8 cellular contexts compared by ENCODE assay signal in genomic region chr4:78551420-78552351, GRCh38. TPM values are rescaled to one million over a fixed set of nuclear protein-coding genes. Genes with fewer than 3 reads are reported as not detected.
DNase-seq lines count a peak whose midpoint lies in the region; ATAC-seq and TF ChIP-seq lines count a peak whose summit lies in the region.

A gene with protein sequence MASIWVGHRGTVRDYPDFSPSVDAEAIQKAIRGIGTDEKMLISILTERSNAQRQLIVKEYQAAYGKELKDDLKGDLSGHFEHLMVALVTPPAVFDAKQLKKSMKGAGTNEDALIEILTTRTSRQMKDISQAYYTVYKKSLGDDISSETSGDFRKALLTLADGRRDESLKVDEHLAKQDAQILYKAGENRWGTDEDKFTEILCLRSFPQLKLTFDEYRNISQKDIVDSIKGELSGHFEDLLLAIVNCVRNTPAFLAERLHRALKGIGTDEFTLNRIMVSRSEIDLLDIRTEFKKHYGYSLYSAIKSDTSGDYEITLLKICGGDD (plus strand): TSS chr4:78551770. CDS start chr4:78554474, 2,704 bp downstream.

- ATAC-seq in effector memory CD8-positive, alpha-beta T cell (replicated peaks): no peak
- ATAC-seq in memory B cell (ENCODE audit: low read depth) (peak; percentile 72), GM18520 (IDR thresholded peaks at IDR 0.05; ENCODE audit: unreplicated experiment) (no peak), HG02610 (IDR thresholded peaks at IDR 0.05; ENCODE audit: unreplicated experiment) (no peak)

- POLR2A ChIA-PET in HEK293 (lab: Yijun Ruan, JAX): interaction anchor here (0.6 to 1.2 kb wide), 3 partner anchors 10 to 18 kb away, joined by 3 to 6 read pairs (median 3); no protein-coding TSS in a partner anchor

- peaks cover 35 to 43% of the 10 kb centered on the region in 2 donors for H3K27me3 Mint-ChIP-seq in effector memory CD8-positive, alpha-beta T cell
- H3K27me3 Mint-ChIP-seq in memory B cell: peaks cover 11% of the 10 kb centered on the region

- no peaks in the 10 kb centered on the region for H3K9me3 Mint-ChIP-seq in effector memory CD8-positive, alpha-beta T cell
- H3K9me3 Mint-ChIP-seq in memory B cell: no peaks in the 10 kb centered on the region

- CTCF ChIA-PET in HEK293 (lab: Yijun Ruan, JAX): no interaction called here

- H3K27ac ChIP-seq in HEK293 (ENCODE audit: extremely low read depth, low read depth, low read length) (peak within 1 kb of the TSS; percentile 74), SJCRH30 (no peak within 1 kb of the TSS), testis (no peak within 1 kb of the TSS)

- no peaks in the 10 kb centered on the region for H3K36me3 Mint-ChIP-seq in effector memory CD8-positive, alpha-beta T cell (ENCODE audit: insufficient read depth)
- no peaks in the 10 kb centered on the region for H3K36me3 Mint-ChIP-seq in memory B cell

- H3K27me3 ChIP-seq in SJCRH30: no peaks in the 10 kb centered on the region
- H3K27me3 ChIP-seq in testis: no peaks in the 10 kb centered on the region

- TF ChIP-seq POLR2A in testis (IDR thresholded peaks at IDR 0.05): no peak

- TF ChIP-seq CTCF in HEK293 (tag by site-specific recombination; IDR thresholded peaks at IDR 0.05): 0 out of 2 replicates have a peak, but pooled peaks have one; percentile 8
- no peak for TF ChIP-seq CTCF in testis (IDR thresholded peaks at IDR 0.05)

- H3K4me1 ChIP-seq in HEK293 (ENCODE audit: control insufficient read depth, insufficient read depth, low read length) (no peaks in the 10 kb centered on the region), SJCRH30 (peaks cover 11% of the 10 kb centered on the region; the same call in 1 of the 2 replicates), testis (no peaks in the 10 kb centered on the region)

- DNase-seq in D341Med (ENCODE audit: low spot score): peak; percentile 31
- DNase-seq in SJCRH30: peak; percentile 19 to 43
- DNase-seq in effector memory CD8-positive, alpha-beta T cell: no peak
- DNase-seq in memory B cell (ENCODE audit: low spot score in 2 of 2): peak; percentile 14 to 35
- DNase-seq in testis: no peak

- no peak within 1 kb of the TSS for H3K27ac Mint-ChIP-seq in effector memory CD8-positive, alpha-beta T cell
- no peak within 1 kb of the TSS for H3K27ac Mint-ChIP-seq in memory B cell

- H3K4me1 Mint-ChIP-seq in effector memory CD8-positive, alpha-beta T cell (ENCODE audit: low read depth in 2 of 2): peaks cover 4% of the 10 kb centered on the region in 2 donors
- H3K4me1 Mint-ChIP-seq in memory B cell: peaks cover 9% of the 10 kb centered on the region

- intact Hi-C loops in testis (cut with DNase I; ENCODE audit: low total_unique reads): no loop called here

- no peaks in the 10 kb centered on the region for H3K36me3 ChIP-seq in HEK293 (ENCODE audit: control insufficient read depth in 2 of 2, insufficient read depth in 1 of 2, low read length in 2 of 2)
- H3K36me3 ChIP-seq in SJCRH30: no peaks in the 10 kb centered on the region; the same call in 1 of the 2 replicates
- H3K36me3 ChIP-seq in testis (ENCODE audit: low read depth, missing control alignments): no peaks in the 10 kb centered on the region

- WGBS in testis, 2 donors: 10 to 15% methylated on average over 40 to 65 of the region's 65 CpGs

- H3K9me3 ChIP-seq in HEK293 (ENCODE audit: control insufficient read depth, insufficient read depth, low read depth, low read length): no peaks in the 10 kb centered on the region
- no peaks in the 10 kb centered on the region for H3K9me3 ChIP-seq in SJCRH30 (replicated peaks)
- H3K9me3 ChIP-seq in testis: no peaks in the 10 kb centered on the region

- peak within 1 kb of the TSS; percentile 38 to 75 for H3K4me3 Mint-ChIP-seq in effector memory CD8-positive, alpha-beta T cell
- peak within 1 kb of the TSS; percentile 83 for H3K4me3 Mint-ChIP-seq in memory B cell

- peak within 1 kb of the TSS; percentile 60 for H3K4me3 ChIP-seq in HEK293 (ENCODE audit: low read depth, low read length)
- peak within 1 kb of the TSS; percentile 58 for H3K4me3 ChIP-seq in SJCRH30
- H3K4me3 ChIP-seq in testis: peak within 1 kb of the TSS; percentile 20 to 63

TF ChIP-seq in HEK293, 187 proteins besides CTCF, POLR2A, EP300 and RAD21 (continues in another document):
- TF ChIP-seq KLF10 (tag by site-specific recombination; IDR thresholded peaks at IDR 0.05) (no peak), ZBTB49 (tag by site-specific recombination; IDR thresholded peaks at IDR 0.05; ENCODE audit: low read depth) (no peak), ZNF610 (tag by site-specific recombination; IDR thresholded peaks at IDR 0.05; ENCODE audit: borderline replicate concordance) (no peak), ZBTB44 (tag by site-specific recombination; IDR thresholded peaks at IDR 0.05) (no peak), ZFP3 (tag by site-specific recombination; IDR thresholded peaks at IDR 0.05; ENCODE audit: low read depth) (no peak), HOXC10 (CRISPR knock-in tag; IDR thresholded peaks at IDR 0.05) (no peak), ZNF664 (tag by site-specific recombination; IDR thresholded peaks at IDR 0.05) (no peak), OVOL3 (tag by site-specific recombination; IDR thresholded peaks at IDR 0.05) (no peak), ZNF302 (tag by site-specific recombination; IDR thresholded peaks at IDR 0.05; ENCODE audit: low read depth) (no peak), ZNF792 (tag by site-specific recombination; IDR thresholded peaks at IDR 0.05) (no peak), ZNF621 (tag by site-specific recombination; IDR thresholded peaks at IDR 0.05) (no peak), AEBP2 (tag by site-specific recombination; IDR thresholded peaks at IDR 0.05; ENCODE audit: borderline replicate concordance) (no peak), WT1 (tag by site-specific recombination; IDR thresholded peaks at IDR 0.05) (no peak), ZNF510 (tag by site-specific recombination; IDR thresholded peaks at IDR 0.05; ENCODE audit: insufficient replicate concordance) (no peak), ZFP41 (tag by site-specific recombination; IDR thresholded peaks at IDR 0.05; ENCODE audit: borderline replicate concordance) (no peak), FEZF1 (tag by site-specific recombination; IDR thresholded peaks at IDR 0.05) (no peak), ZNF248 (tag by site-specific recombination; IDR thresholded peaks at IDR 0.05) (no peak), HOXD13 (CRISPR knock-in tag; IDR thresholded peaks at IDR 0.05; ENCODE audit: borderline replicate concordance) (no peak)
- TF ChIP-seq, protein P1, sequence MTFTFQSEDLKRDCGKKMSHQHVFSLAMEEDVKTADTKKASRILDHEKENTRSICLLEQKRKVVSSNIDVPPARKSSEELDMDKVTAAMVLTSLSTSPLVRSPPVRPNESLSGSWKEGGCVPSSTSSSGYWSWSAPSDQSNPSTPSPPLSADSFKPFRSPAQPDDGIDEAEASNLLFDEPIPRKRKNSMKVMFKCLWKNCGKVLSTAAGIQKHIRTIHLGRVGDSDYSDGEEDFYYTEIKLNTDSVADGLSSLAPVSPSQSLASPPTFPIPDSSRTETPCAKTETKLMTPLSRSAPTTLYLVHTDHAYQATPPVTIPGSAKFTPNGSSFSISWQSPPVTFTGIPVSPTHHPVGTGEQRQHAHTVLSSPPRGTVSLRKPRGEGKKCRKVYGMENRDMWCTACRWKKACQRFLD (tag by site-specific recombination; IDR thresholded peaks at IDR 0.05): no peak

RNA-seq across cellular contexts. Expression of the gene that starts here (rescaled TPM):
- total RNA-seq in SJCRH30 (2014; rRNA removed; shearing (Covaris generic)): 3.4 and 4.5 TPM in 2 replicates
- total RNA-seq in testis: 1 to 10 TPM; 1.1 to 3.5 TPM
- polyA plus RNA-seq in testis (ENCODE audit: insufficient read depth, low read depth, low replicate concordance): 6.4 TPM

Comparison
In these comparisons a context has a peak if more than half of its experiments do, and no peak if none do; other contexts are left out.
1. DNase-seq: peak in D341Med (single experiment), SJCRH30 (2 of 2) and memory B cell (2 of 2); none in effector memory CD8-positive, alpha-beta T cell (0 of 3) and testis (single experiment).
2. Peak in every context shown above with its lines, with median percentiles within 50 percentile points of each other: H3K4me3 ChIP-seq.